ENCODE assay signal across 1 cellular context in genomic region chr20:49799698-49800097, GRCh38.
TF ChIP-seq lines count a peak whose summit lies in the region.

No MANE protein-coding gene starts in this region.

TF ChIP-seq in HepG2, 621 proteins besides CTCF, POLR2A, EP300 and RAD21 (continued from another document and continues in another):
- TF ChIP-seq, protein P1, sequence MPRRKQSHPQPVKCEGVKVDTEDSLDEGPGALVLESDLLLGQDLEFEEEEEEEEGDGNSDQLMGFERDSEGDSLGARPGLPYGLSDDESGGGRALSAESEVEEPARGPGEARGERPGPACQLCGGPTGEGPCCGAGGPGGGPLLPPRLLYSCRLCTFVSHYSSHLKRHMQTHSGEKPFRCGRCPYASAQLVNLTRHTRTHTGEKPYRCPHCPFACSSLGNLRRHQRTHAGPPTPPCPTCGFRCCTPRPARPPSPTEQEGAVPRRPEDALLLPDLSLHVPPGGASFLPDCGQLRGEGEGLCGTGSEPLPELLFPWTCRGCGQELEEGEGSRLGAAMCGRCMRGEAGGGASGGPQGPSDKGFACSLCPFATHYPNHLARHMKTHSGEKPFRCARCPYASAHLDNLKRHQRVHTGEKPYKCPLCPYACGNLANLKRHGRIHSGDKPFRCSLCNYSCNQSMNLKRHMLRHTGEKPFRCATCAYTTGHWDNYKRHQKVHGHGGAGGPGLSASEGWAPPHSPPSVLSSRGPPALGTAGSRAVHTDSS (CRISPR knock-in tag; conservative IDR thresholded peaks at IDR 0.05), result no peak
- TF ChIP-seq PAX8 (CRISPR knock-in tag; IDR thresholded peaks at IDR 0.05; ENCODE audit: borderline replicate concordance) (no peak), ZKSCAN1 (IDR thresholded peaks at IDR 0.05; ENCODE audit: low read length) (no peak), TCF7L2 (IDR thresholded peaks at IDR 0.05; ENCODE audit: low read depth, low read length) (no peak), ARNTL (CRISPR knock-in tag; IDR thresholded peaks at IDR 0.05) (no peak), PAXIP1 (CRISPR knock-in tag; conservative IDR thresholded peaks at IDR 0.05) (peak; percentile 86), ZNF205 (CRISPR knock-in tag; IDR thresholded peaks at IDR 0.05) (no peak), ATRX (CRISPR knock-in tag; IDR thresholded peaks at IDR 0.05; ENCODE audit: borderline replicate concordance) (no peak), NR2F6 (IDR thresholded peaks at IDR 0.05) (peak; percentile 40; the same call in 1 of the 2 replicates), NR2F6 (CRISPR knock-in tag; IDR thresholded peaks at IDR 0.05) (peak; percentile 54; the same call in 1 of the 2 replicates), KLF13 (CRISPR knock-in tag; IDR thresholded peaks at IDR 0.05) (no peak), FOXM1 (CRISPR knock-in tag; IDR thresholded peaks at IDR 0.05) (no peak), ZMYM2 (CRISPR knock-in tag; IDR thresholded peaks at IDR 0.05) (no peak; the same call in 1 of the 2 replicates), ZNF569 (CRISPR knock-in tag; IDR thresholded peaks at IDR 0.05; ENCODE audit: borderline replicate concordance) (no peak), FOXP1 (IDR thresholded peaks at IDR 0.05) (no peak), FOXP1 (CRISPR knock-in tag; IDR thresholded peaks at IDR 0.05) (peak; percentile 49; the same call in 1 of the 2 replicates), TEAD3 (CRISPR knock-in tag; optimal IDR thresholded peaks at IDR 0.05; ENCODE audit: borderline replicate concordance) (peak; percentile 59), TERF1 (CRISPR knock-in tag; IDR thresholded peaks at IDR 0.05) (no peak), STAT5B (CRISPR knock-in tag; IDR thresholded peaks at IDR 0.05) (no peak), SETDB1 (CRISPR knock-in tag; IDR thresholded peaks at IDR 0.05; ENCODE audit: borderline replicate concordance) (no peak), ZNF33A (CRISPR knock-in tag; IDR thresholded peaks at IDR 0.05; ENCODE audit: borderline replicate concordance) (no peak), CSRNP2 (CRISPR knock-in tag; conservative IDR thresholded peaks at IDR 0.05; ENCODE audit: low read depth) (no peak), PHF5A (CRISPR knock-in tag; IDR thresholded peaks at IDR 0.05; ENCODE audit: low read depth, unreplicated experiment) (no peak), ZSCAN12 (CRISPR knock-in tag; IDR thresholded peaks at IDR 0.05) (no peak), RBM22 (optimal IDR thresholded peaks at IDR 0.05; ENCODE audit: low read length) (no peak), ZNF367 (CRISPR knock-in tag; IDR thresholded peaks at IDR 0.05; ENCODE audit: borderline replicate concordance) (no peak), ZNF207 (IDR thresholded peaks at IDR 0.05; ENCODE audit: borderline replicate concordance) (no peak), SMYD3 (CRISPR knock-in tag; IDR thresholded peaks at IDR 0.05) (no peak), MYNN (CRISPR knock-in tag; IDR thresholded peaks at IDR 0.05; ENCODE audit: low read depth) (no peak), CHD4 (IDR thresholded peaks at IDR 0.05; ENCODE audit: borderline replicate concordance, low read length) (no peak), SRF (IDR thresholded peaks at IDR 0.05; ENCODE audit: low read depth, low read length) (no peak), ZNF101 (CRISPR knock-in tag; IDR thresholded peaks at IDR 0.05; ENCODE audit: borderline replicate concordance, low read depth) (no peak), ZNF543 (CRISPR knock-in tag; IDR thresholded peaks at IDR 0.05) (no peak), KLF9 (CRISPR knock-in tag; IDR thresholded peaks at IDR 0.05; ENCODE audit: low read depth) (no peak), ZNF264 (CRISPR knock-in tag; IDR thresholded peaks at IDR 0.05) (no peak), NBN (conservative IDR thresholded peaks at IDR 0.05) (no peak), THAP11 (CRISPR knock-in tag; IDR thresholded peaks at IDR 0.05) (peak; percentile 62)
- TF ChIP-seq, protein P2, sequence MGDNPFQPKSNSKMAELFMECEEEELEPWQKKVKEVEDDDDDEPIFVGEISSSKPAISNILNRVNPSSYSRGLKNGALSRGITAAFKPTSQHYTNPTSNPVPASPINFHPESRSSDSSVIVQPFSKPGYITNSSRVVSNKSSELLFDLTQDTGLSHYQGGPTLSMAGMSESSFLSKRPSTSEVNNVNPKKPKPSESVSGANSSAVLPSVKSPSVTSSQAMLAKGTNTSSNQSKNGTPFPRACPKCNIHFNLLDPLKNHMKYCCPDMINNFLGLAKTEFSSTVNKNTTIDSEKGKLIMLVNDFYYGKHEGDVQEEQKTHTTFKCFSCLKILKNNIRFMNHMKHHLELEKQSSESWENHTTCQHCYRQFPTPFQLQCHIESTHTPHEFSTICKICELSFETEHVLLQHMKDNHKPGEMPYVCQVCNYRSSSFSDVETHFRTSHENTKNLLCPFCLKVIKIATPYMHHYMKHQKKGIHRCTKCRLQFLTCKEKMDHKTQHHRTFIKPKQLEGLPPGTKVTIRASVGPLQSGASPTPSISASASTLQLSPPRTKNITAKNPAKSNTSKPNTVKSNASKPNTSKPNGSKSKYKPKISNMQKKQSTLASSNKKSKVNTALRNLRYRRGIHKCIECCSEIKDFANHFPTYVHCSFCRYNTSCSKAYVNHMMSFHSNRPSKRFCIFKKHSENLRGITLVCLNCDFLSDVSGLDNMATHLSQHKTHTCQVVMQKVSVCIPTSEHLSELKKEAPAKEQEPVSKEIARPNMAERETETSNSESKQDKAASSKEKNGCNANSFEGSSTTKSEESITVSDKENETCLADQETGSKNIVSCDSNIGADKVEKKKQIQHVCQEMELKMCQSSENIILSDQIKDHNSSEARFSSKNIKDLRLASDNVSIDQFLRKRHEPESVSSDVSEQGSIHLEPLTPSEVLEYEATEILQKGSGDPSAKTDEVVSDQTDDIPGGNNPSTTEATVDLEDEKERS (CRISPR knock-in tag; IDR thresholded peaks at IDR 0.05), result no peak
- TF ChIP-seq, protein P3, sequence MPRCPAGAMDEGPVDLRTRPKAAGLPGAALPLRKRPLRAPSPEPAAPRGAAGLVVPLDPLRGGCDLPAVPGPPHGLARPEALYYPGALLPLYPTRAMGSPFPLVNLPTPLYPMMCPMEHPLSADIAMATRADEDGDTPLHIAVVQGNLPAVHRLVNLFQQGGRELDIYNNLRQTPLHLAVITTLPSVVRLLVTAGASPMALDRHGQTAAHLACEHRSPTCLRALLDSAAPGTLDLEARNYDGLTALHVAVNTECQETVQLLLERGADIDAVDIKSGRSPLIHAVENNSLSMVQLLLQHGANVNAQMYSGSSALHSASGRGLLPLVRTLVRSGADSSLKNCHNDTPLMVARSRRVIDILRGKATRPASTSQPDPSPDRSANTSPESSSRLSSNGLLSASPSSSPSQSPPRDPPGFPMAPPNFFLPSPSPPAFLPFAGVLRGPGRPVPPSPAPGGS (CRISPR knock-in tag; IDR thresholded peaks at IDR 0.05), result no peak
- TF ChIP-seq, protein P4, sequence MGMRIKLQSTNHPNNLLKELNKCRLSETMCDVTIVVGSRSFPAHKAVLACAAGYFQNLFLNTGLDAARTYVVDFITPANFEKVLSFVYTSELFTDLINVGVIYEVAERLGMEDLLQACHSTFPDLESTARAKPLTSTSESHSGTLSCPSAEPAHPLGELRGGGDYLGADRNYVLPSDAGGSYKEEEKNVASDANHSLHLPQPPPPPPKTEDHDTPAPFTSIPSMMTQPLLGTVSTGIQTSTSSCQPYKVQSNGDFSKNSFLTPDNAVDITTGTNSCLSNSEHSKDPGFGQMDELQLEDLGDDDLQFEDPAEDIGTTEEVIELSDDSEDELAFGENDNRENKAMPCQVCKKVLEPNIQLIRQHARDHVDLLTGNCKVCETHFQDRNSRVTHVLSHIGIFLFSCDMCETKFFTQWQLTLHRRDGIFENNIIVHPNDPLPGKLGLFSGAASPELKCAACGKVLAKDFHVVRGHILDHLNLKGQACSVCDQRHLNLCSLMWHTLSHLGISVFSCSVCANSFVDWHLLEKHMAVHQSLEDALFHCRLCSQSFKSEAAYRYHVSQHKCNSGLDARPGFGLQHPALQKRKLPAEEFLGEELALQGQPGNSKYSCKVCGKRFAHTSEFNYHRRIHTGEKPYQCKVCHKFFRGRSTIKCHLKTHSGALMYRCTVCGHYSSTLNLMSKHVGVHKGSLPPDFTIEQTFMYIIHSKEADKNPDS (CRISPR knock-in tag; IDR thresholded peaks at IDR 0.05), result no peak
- TF ChIP-seq, protein P5, sequence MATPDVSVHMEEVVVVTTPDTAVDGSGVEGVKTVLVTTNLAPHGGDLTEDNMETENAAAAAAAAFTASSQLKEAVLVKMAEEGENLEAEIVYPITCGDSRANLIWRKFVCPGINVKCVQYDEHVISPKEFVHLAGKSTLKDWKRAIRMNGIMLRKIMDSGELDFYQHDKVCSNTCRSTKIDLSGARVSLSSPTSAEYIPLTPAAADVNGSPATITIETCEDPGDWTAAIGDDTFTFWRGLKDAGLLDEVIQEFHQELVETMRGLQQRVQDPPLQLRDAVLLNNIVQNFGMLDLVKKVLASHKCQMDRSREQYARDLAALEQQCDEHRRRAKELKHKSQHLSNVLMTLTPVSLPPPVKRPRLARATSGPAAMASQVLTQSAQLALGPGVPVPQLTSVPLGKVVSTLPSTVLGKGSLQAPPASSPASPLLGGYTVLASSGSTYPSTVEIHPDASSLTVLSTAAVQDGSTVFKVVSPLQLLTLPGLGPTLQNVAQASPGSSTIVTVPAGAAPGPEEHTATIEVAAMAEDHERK (CRISPR knock-in tag; IDR thresholded peaks at IDR 0.05; ENCODE audit: low read depth), result no peak
- TF ChIP-seq, protein P6, sequence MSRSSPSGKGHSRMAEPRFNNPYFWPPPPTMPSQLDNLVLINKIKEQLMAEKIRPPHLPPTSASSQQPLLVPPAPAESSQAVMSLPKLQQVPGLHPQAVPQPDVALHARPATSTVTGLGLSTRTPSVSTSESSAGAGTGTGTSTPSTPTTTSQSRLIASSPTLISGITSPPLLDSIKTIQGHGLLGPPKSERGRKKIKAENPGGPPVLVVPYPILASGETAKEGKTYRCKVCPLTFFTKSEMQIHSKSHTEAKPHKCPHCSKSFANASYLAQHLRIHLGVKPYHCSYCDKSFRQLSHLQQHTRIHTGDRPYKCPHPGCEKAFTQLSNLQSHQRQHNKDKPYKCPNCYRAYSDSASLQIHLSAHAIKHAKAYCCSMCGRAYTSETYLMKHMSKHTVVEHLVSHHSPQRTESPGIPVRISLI (CRISPR knock-in tag; IDR thresholded peaks at IDR 0.05; ENCODE audit: borderline replicate concordance), result peak; percentile 68
- TF ChIP-seq, protein P7, sequence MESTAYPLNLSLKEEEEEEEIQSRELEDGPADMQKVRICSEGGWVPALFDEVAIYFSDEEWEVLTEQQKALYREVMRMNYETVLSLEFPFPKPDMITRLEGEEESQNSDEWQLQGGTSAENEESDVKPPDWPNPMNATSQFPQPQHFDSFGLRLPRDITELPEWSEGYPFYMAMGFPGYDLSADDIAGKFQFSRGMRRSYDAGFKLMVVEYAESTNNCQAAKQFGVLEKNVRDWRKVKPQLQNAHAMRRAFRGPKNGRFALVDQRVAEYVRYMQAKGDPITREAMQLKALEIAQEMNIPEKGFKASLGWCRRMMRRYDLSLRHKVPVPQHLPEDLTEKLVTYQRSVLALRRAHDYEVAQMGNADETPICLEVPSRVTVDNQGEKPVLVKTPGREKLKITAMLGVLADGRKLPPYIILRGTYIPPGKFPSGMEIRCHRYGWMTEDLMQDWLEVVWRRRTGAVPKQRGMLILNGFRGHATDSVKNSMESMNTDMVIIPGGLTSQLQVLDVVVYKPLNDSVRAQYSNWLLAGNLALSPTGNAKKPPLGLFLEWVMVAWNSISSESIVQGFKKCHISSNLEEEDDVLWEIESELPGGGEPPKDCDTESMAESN (CRISPR knock-in tag; conservative IDR thresholded peaks at IDR 0.05), result no peak
